9 cellular contexts compared by ENCODE assay signal in the genomic region with DNA sequence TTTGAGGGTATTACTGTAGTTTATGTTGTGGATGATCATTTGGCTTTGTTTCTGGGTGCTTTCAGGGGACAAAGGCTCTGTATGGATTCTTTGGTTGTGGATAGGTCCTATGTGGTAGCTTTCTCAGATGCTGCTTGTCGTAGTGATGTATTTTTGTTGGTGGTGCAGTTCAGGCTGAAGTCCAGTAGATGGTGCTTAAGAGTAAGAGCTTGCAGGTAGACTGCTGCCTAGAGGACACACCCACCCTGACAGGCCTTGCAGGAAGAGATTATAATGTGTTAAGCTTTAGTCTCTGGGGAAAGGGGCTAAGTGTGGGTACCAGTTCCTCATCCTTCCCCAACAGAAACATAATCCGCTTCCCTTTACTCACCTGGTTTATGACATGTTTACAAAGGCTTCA.
DNase-seq lines count a peak whose midpoint lies in the region; ATAC-seq and TF ChIP-seq lines count a peak whose summit lies in the region.
"Had no signal": no experiment of that assay in that cellular context is flagged by ENCODE, and none has a peak within 500 bp of the region (broad histone marks: within the 10 kb centered on the region; RNA-seq: fewer than 3 reads in every experiment).

No MANE protein-coding gene starts in this region.

- POLR2A ChIA-PET in activated CD4-positive, alpha-beta T cell treated with anti-CD3 and anti-CD28 coated beads, Interleukin-2, amount 10 ng/mL, durations not matched to agents 7 days and 5 days (lab: Charles Lee) = no interaction called here
- POLR2A ChIA-PET in CD4-positive, alpha-beta memory T cell (lab: Charles Lee; ENCODE audit: partially characterized antibody) = no interaction called here
- POLR2A ChIA-PET in CD8-positive, alpha-beta T cell (lab: Charles Lee) = no interaction called here

- H3K4me1 Mint-ChIP-seq in activated CD4-positive, alpha-beta T cell treated with anti-CD3 and anti-CD28 coated beads, Interleukin-2, amount 10 ng/mL, durations not matched to agents 7 days and 5 days = no peaks in the 10 kb centered on the region
- H3K4me1 Mint-ChIP-seq in CD4-positive, alpha-beta memory T cell = no peaks in the 10 kb centered on the region
- H3K4me1 Mint-ChIP-seq in CD8-positive, alpha-beta T cell (ENCODE audit: low read depth) = no peaks in the 10 kb centered on the region
- H3K4me1 Mint-ChIP-seq: activated naive CD8-positive, alpha-beta T cell treated with anti-CD3 and anti-CD28 coated beads, Interleukin-2, amount 10 ng/mL, durations not matched to agents 7 days and 5 days had no signal

- no peaks in the 10 kb centered on the region for H4K20me1 ChIP-seq in GM23248 (ENCODE audit: insufficient read depth)
- no peaks in the 10 kb centered on the region for H4K20me1 ChIP-seq in KMS-11 (ENCODE audit: insufficient read depth)

- H3K4me2 ChIP-seq in GM23248 (ENCODE audit: unreplicated experiment) = no peak overlapping the region
- peak overlapping the region; percentile 64 for H3K4me2 ChIP-seq in KMS-11

- intact Hi-C loops in CD4-positive, alpha-beta memory T cell (cut with micrococcal nuclease) = no loop called here
- intact Hi-C loops in CD8-positive, alpha-beta T cell (cut with DNase I, micrococcal nuclease) = no loop called here

- H3K27me3 ChIP-seq in GM23248 (replicated peaks; ENCODE audit: insufficient read depth) (no peaks in the 10 kb centered on the region), KMS-11 (ENCODE audit: insufficient read depth, low read depth) (no peaks in the 10 kb centered on the region)
- no peaks in the 10 kb centered on the region for H3K27me3 ChIP-seq in CD4-positive, alpha-beta memory T cell (ENCODE audit: insufficient read depth, low read length)
- no peaks in the 10 kb centered on the region for H3K27me3 ChIP-seq in CD8-positive, alpha-beta T cell (ENCODE audit: insufficient read depth, low read length)

- H3K27ac Mint-ChIP-seq in activated CD4-positive, alpha-beta T cell treated with anti-CD3 and anti-CD28 coated beads, Interleukin-2, amount 10 ng/mL, durations not matched to agents 7 days and 5 days = no peak overlapping the region
- H3K27ac Mint-ChIP-seq in CD4-positive, alpha-beta memory T cell = no peak overlapping the region
- H3K27ac Mint-ChIP-seq in CD8-positive, alpha-beta T cell = no peak overlapping the region
- H3K27ac Mint-ChIP-seq: activated naive CD8-positive, alpha-beta T cell treated with anti-CD3 and anti-CD28 coated beads, Interleukin-2, amount 10 ng/mL, durations not matched to agents 7 days and 5 days had no signal

- H3K4me3 Mint-ChIP-seq in activated CD4-positive, alpha-beta T cell treated with anti-CD3 and anti-CD28 coated beads, Interleukin-2, amount 10 ng/mL, durations not matched to agents 7 days and 5 days = no peak overlapping the region
- H3K4me3 Mint-ChIP-seq in CD4-positive, alpha-beta memory T cell = peak overlapping the region in 1 of 8 donors; percentile 23
- H3K4me3 Mint-ChIP-seq in CD8-positive, alpha-beta T cell = no peak overlapping the region
- H3K4me3 Mint-ChIP-seq: activated naive CD8-positive, alpha-beta T cell treated with anti-CD3 and anti-CD28 coated beads, Interleukin-2, amount 10 ng/mL, durations not matched to agents 7 days and 5 days had no signal

- CTCF ChIA-PET in activated CD4-positive, alpha-beta T cell treated with anti-CD3 and anti-CD28 coated beads, Interleukin-2, amount 10 ng/mL, durations not matched to agents 7 days and 5 days (lab: Charles Lee) = no interaction called here
- CTCF ChIA-PET in CD4-positive, alpha-beta memory T cell (lab: Charles Lee; ENCODE audit: partially characterized antibody) = interaction anchor here (0.9 kb wide), 1 partner anchor 1536 kb away, joined by 3 read pairs; no protein-coding TSS in a partner anchor
- CTCF ChIA-PET in CD8-positive, alpha-beta T cell (lab: Charles Lee) = no interaction called here

- DNase-seq in activated CD4-positive, alpha-beta T cell treated with anti-CD3 and anti-CD28 coated beads, Interleukin-2, amount 10 ng/mL, durations not matched to agents 7 days and 5 days = peak; percentile 17
- no peak for DNase-seq in activated CD4-positive, alpha-beta T cell treated with anti-CD3 and anti-CD28 coated beads, Interleukin-2, amount 50 U/mL, for 4 hours
- DNase-seq in GM23248 = peak; percentile 6
- peak; percentile 11 for DNase-seq in SHP77 treated with DMSO at 0.1 percent for 48 hours (lab: John Stamatoyannopoulos, UW)
- peak; percentile 30 for DNase-seq in iPS DF 19.7 (ENCODE audit: low read depth, low spot score)
- no peak for DNase-seq in CD4-positive, alpha-beta memory T cell
- DNase-seq in CD8-positive, alpha-beta T cell = no peak
- DNase-seq: activated naive CD8-positive, alpha-beta T cell treated with anti-CD3 and anti-CD28 coated beads, Interleukin-2, amount 10 ng/mL, durations not matched to agents 7 days and 5 days had no signal

- H3K9me3 Mint-ChIP-seq in activated CD4-positive, alpha-beta T cell treated with anti-CD3 and anti-CD28 coated beads, Interleukin-2, amount 10 ng/mL, durations not matched to agents 7 days and 5 days = peaks cover 5% of the 10 kb centered on the region
- peaks cover 5 to 19% (median 9%) of the 10 kb centered on the region in 8 donors for H3K9me3 Mint-ChIP-seq in CD4-positive, alpha-beta memory T cell
- H3K9me3 Mint-ChIP-seq in CD8-positive, alpha-beta T cell = peaks cover 2% of the 10 kb centered on the region

- no peaks in the 10 kb centered on the region for H3K9me3 ChIP-seq in GM23248 (ENCODE audit: low read depth)
- H3K9me3 ChIP-seq in CD4-positive, alpha-beta memory T cell (ENCODE audit: control insufficient read depth in 1 of 2, low read length in 2 of 2) = no peaks in the 10 kb centered on the region
- H3K9me3 ChIP-seq in CD8-positive, alpha-beta T cell (ENCODE audit: low read length) = no peaks in the 10 kb centered on the region

- H2AFZ ChIP-seq in GM23248 = no peak overlapping the region
- H2AFZ ChIP-seq in KMS-11 (ENCODE audit: low read depth) = peak overlapping the region; percentile 56; the same call in 1 of the 2 replicates

- in situ Hi-C loops in GM23248 (cut with MboI) = no loop called here

- H3K36me3 ChIP-seq in GM23248 (ENCODE audit: low read depth) (no peaks in the 10 kb centered on the region), KMS-11 (ENCODE audit: insufficient read depth) (no peaks in the 10 kb centered on the region)
- no peaks in the 10 kb centered on the region for H3K36me3 ChIP-seq in CD4-positive, alpha-beta memory T cell (ENCODE audit: insufficient read depth, low read length)
- H3K36me3 ChIP-seq in CD8-positive, alpha-beta T cell (ENCODE audit: insufficient read depth, low read length) = no peaks in the 10 kb centered on the region

- H3K27ac ChIP-seq in GM23248 = no peak overlapping the region
- H3K27ac ChIP-seq in KMS-11 = peak overlapping the region; percentile 61; the same call in 1 of the 2 replicates
- no peak overlapping the region for H3K27ac ChIP-seq in CD4-positive, alpha-beta memory T cell (ENCODE audit: low read depth, low read length)
- no peak overlapping the region for H3K27ac ChIP-seq in CD8-positive, alpha-beta T cell (ENCODE audit: low read depth, low read length)

- H3K4me1 ChIP-seq in GM23248 (ENCODE audit: insufficient read depth) (no peaks in the 10 kb centered on the region), KMS-11 (ENCODE audit: low read depth, poor library complexity, severe bottlenecking) (peaks cover 10% of the 10 kb centered on the region)
- H3K4me1 ChIP-seq in CD4-positive, alpha-beta memory T cell (ENCODE audit: insufficient read depth, low read length) = no peaks in the 10 kb centered on the region
- no peaks in the 10 kb centered on the region for H3K4me1 ChIP-seq in CD8-positive, alpha-beta T cell (ENCODE audit: insufficient read depth, low read length)

- no peaks in the 10 kb centered on the region for H3K9me2 ChIP-seq in GM23248 (ENCODE audit: insufficient read depth)

- no peak overlapping the region for H3K9ac ChIP-seq in GM23248
- H3K9ac ChIP-seq in KMS-11 = no peak overlapping the region; the same call in 1 of the 2 replicates

- H3K79me2 ChIP-seq in GM23248 (ENCODE audit: insufficient read depth) (no peaks in the 10 kb centered on the region), KMS-11 (ENCODE audit: insufficient read depth, low read depth) (no peaks in the 10 kb centered on the region)

- H3K4me3 ChIP-seq in GM23248 = no peak overlapping the region
- no peak overlapping the region for H3K4me3 ChIP-seq in KMS-11 (IDR thresholded peaks at IDR 0.05; ENCODE audit: insufficient read depth, low read depth, low read length)
- no peak overlapping the region for H3K4me3 ChIP-seq in CD4-positive, alpha-beta memory T cell (ENCODE audit: low read length in 2 of 2)
- H3K4me3 ChIP-seq in CD8-positive, alpha-beta T cell (ENCODE audit: low read depth, low read length) = no peak overlapping the region

- H3F3A ChIP-seq in GM23248 (ENCODE audit: insufficient read depth) = no peaks in the 10 kb centered on the region

- 33 to 41% methylated on average over 2 of the region's 2 CpGs for WGBS in GM23248 (ENCODE audit: low coverage in 1 of 2, low lambda C conversion rate in 2 of 2, missing lambda C conversion rate in 2 of 2), 2 experiments

- TF ChIP-seq CTCF in KMS-11 (conservative IDR thresholded peaks at IDR 0.05; ENCODE audit: low read depth, low read length) = peak; percentile 78
- no peak for TF ChIP-seq CTCF in CD8-positive, alpha-beta T cell (IDR thresholded peaks at IDR 0.05)

- no peaks in the 10 kb centered on the region for H3K27me3 Mint-ChIP-seq in activated CD4-positive, alpha-beta T cell treated with anti-CD3 and anti-CD28 coated beads, Interleukin-2, amount 10 ng/mL, durations not matched to agents 7 days and 5 days
- H3K27me3 Mint-ChIP-seq in CD4-positive, alpha-beta memory T cell = peaks cover 0 to 1% of the 10 kb centered on the region in 2 donors
- H3K27me3 Mint-ChIP-seq in CD8-positive, alpha-beta T cell (ENCODE audit: low read depth) = peaks cover 2% of the 10 kb centered on the region

- no peak for ATAC-seq in CD8-positive, alpha-beta T cell

- H3K36me3 Mint-ChIP-seq in activated CD4-positive, alpha-beta T cell treated with anti-CD3 and anti-CD28 coated beads, Interleukin-2, amount 10 ng/mL, durations not matched to agents 7 days and 5 days (ENCODE audit: low read depth) = no peaks in the 10 kb centered on the region
- H3K36me3 Mint-ChIP-seq in CD4-positive, alpha-beta memory T cell = no peaks in the 10 kb centered on the region
- H3K36me3 Mint-ChIP-seq in CD8-positive, alpha-beta T cell = no peaks in the 10 kb centered on the region
- H3K36me3 Mint-ChIP-seq: activated naive CD8-positive, alpha-beta T cell treated with anti-CD3 and anti-CD28 coated beads, Interleukin-2, amount 10 ng/mL, durations not matched to agents 7 days and 5 days had no signal

Comparison
In these comparisons a context has a peak if more than half of its experiments do, and no peak if none do; other contexts are left out.
1. DNase-seq: peak in activated CD4-positive, alpha-beta T cell treated with anti-CD3 and anti-CD28 coated beads, Interleukin-2, amount 10 ng/mL, durations not matched to agents 7 days and 5 days (single experiment), GM23248 (single experiment), SHP77 treated with DMSO at 0.1 percent for 48 hours (single experiment) and iPS DF 19.7 (single experiment); none in activated CD4-positive, alpha-beta T cell treated with anti-CD3 and anti-CD28 coated beads, Interleukin-2, amount 50 U/mL, for 4 hours (0 of 2), CD4-positive, alpha-beta memory T cell (0 of 5) and CD8-positive, alpha-beta T cell (0 of 7).